Comparison of ENCODE assay signal across 8 cellular contexts in genomic region chr1:67500413-67500959, GRCh38.
A peak's percentile ranks its signal among the peaks of the same experiment; 100 is the strongest.
DNase-seq lines count a peak whose midpoint lies in the region; ATAC-seq and TF ChIP-seq lines count a peak whose summit lies in the region.

No MANE protein-coding gene starts in this region.

- no peaks in the 10 kb centered on the region for H3K36me3 Mint-ChIP-seq in CD8-positive, alpha-beta T cell

- ATAC-seq in CD8-positive, alpha-beta T cell: peak; percentile 100
- ATAC-seq in GM19452 (IDR thresholded peaks at IDR 0.05; ENCODE audit: unreplicated experiment): peak; percentile 99
- ATAC-seq in HG03520 (IDR thresholded peaks at IDR 0.05; ENCODE audit: unreplicated experiment): peak; percentile 99

- peak; percentile 100 for TF ChIP-seq RAD21 in liver (IDR thresholded peaks at IDR 0.05)

- CTCF ChIA-PET in CD8-positive, alpha-beta T cell (lab: Charles Lee): interaction anchor here (0.6 to 5.1 kb wide), 31 partner anchors 9 to 737 kb away, joined by 3 to 89 read pairs (median 5); no protein-coding TSS in a partner anchor

- H3K27me3 ChIP-seq in CD8-positive, alpha-beta T cell (ENCODE audit: insufficient read depth, low read length): peaks cover 7% of the 10 kb centered on the region
- H3K27me3 ChIP-seq in colonic mucosa (no peaks in the 10 kb centered on the region), liver (ENCODE audit: control insufficient read depth in 4 of 4, insufficient read depth in 4 of 4, low read length in 3 of 4) (no peaks in the 10 kb centered on the region)

- H3K4me3 ChIP-seq in CD8-positive, alpha-beta T cell (ENCODE audit: low read depth, low read length): no peak overlapping the region
- H3K4me3 ChIP-seq in colonic mucosa (no peak overlapping the region), liver (ENCODE audit: low read depth in 1 of 3, low read length in 3 of 3) (no peak overlapping the region)

- H3K4me1 Mint-ChIP-seq in CD8-positive, alpha-beta T cell (ENCODE audit: low read depth): peaks cover 4% of the 10 kb centered on the region

- H3K27ac Mint-ChIP-seq in CD8-positive, alpha-beta T cell: no peak overlapping the region

- no peak overlapping the region for H3K27ac ChIP-seq in CD8-positive, alpha-beta T cell (ENCODE audit: low read depth, low read length)
- H3K27ac ChIP-seq in colonic mucosa (no peak overlapping the region), liver (ENCODE audit: low read depth in 1 of 2, low read length in 2 of 2) (peak overlapping the region in 1 of 2 donors; percentile 24)

- H3K4me1 ChIP-seq in CD8-positive, alpha-beta T cell (ENCODE audit: insufficient read depth, low read length): no peaks in the 10 kb centered on the region
- H3K4me1 ChIP-seq in colonic mucosa: no peaks in the 10 kb centered on the region
- H3K4me1 ChIP-seq in liver (ENCODE audit: control insufficient read depth in 4 of 4, insufficient read depth in 4 of 4, low read length in 3 of 4): peaks cover 0 to 9% (median 5%) of the 10 kb centered on the region in 4 donors

- intact Hi-C loops in CD8-positive, alpha-beta T cell (cut with DNase I, micrococcal nuclease): loop anchor here (1.0 to 10.0 kb wide), 10 partner anchors 68 to 736 kb away; partner anchors contain the start of gene SERBP1 (in 1 of the 2)
- intact Hi-C loops in colonic mucosa (cut with DNase I): loop anchor here (2.0 to 5.0 kb wide), 3 partner anchors 154 to 283 kb away; no protein-coding TSS in a partner anchor

- under 1% methylated on average over 18 of the region's 18 CpGs for WGBS in liver

- no peak overlapping the region for H3K4me3 Mint-ChIP-seq in CD8-positive, alpha-beta T cell

- POLR2A ChIA-PET in CD8-positive, alpha-beta T cell (lab: Charles Lee): interaction anchor here (1.0 to 1.1 kb wide), 3 partner anchors 153 to 351 kb away, joined by 3 to 6 read pairs (median 4); no protein-coding TSS in a partner anchor

- no peaks in the 10 kb centered on the region for H3K9me3 Mint-ChIP-seq in CD8-positive, alpha-beta T cell

- no peaks in the 10 kb centered on the region for H3K9me3 ChIP-seq in CD8-positive, alpha-beta T cell (ENCODE audit: low read length)
- H3K9me3 ChIP-seq in colonic mucosa: no peaks in the 10 kb centered on the region
- H3K9me3 ChIP-seq in liver (ENCODE audit: control insufficient read depth in 4 of 4, low read length in 3 of 4): no peaks in the 10 kb centered on the region

- H3K36me3 ChIP-seq in CD8-positive, alpha-beta T cell (ENCODE audit: insufficient read depth, low read length): no peaks in the 10 kb centered on the region
- H3K36me3 ChIP-seq in colonic mucosa: no peaks in the 10 kb centered on the region
- no peaks in the 10 kb centered on the region for H3K36me3 ChIP-seq in liver (ENCODE audit: control insufficient read depth in 4 of 4, insufficient read depth in 3 of 4, low read depth in 1 of 4, low read length in 3 of 4)

- no peak overlapping the region for H3K9ac ChIP-seq in colonic mucosa (ENCODE audit: low read depth in 2 of 2, low read length in 2 of 2)
- H3K9ac ChIP-seq in liver (ENCODE audit: low read depth in 1 of 2, low read length in 2 of 2): peak overlapping the region; percentile 8 to 22

- DNase-seq in CD8-positive, alpha-beta T cell: peak; percentile 73 to 91 (median 80)
- DNase-seq in NCI-H524 (lab: John Stamatoyannopoulos, UW) (peak; percentile 82 to 90), colonic mucosa (peak; percentile 89)
- DNase-seq in activated CD4-positive, alpha-beta T cell treated with anti-CD3 and anti-CD28 coated beads for 48 hours: peak; percentile 94
- peak; percentile 56 to 75 (median 68) for DNase-seq in stimulated activated CD4-positive, alpha-beta T cell treated with anti-CD3 and anti-CD28 coated beads, TNF-alpha, amount 100 ng/mL, for 1 hour (ENCODE audit: low read depth in 3 of 3, low spot score in 1 of 3)

- peaks cover 13% of the 10 kb centered on the region for H3K27me3 Mint-ChIP-seq in CD8-positive, alpha-beta T cell (ENCODE audit: low read depth)

- TF ChIP-seq CTCF in CD8-positive, alpha-beta T cell (IDR thresholded peaks at IDR 0.05): peak; percentile 95
- TF ChIP-seq CTCF in colonic mucosa (IDR thresholded peaks at IDR 0.05) (peak; percentile 96), liver (IDR thresholded peaks at IDR 0.05; ENCODE audit: low read depth, low read length, missing input control) (peak; percentile 99)

TF ChIP-seq in liver, 16 proteins besides CTCF, POLR2A, EP300 and RAD21:
- TF ChIP-seq HNF4A (conservative IDR thresholded peaks at IDR 0.05) (peak; percentile 48 to 59), YY1 (IDR thresholded peaks at IDR 0.05) (peak; percentile 68), SP1 (IDR thresholded peaks at IDR 0.05) (peak; percentile 42), ATF3 (IDR thresholded peaks at IDR 0.05) (no peak), JUND (IDR thresholded peaks at IDR 0.05) (peak in 1 of 2 donors; percentile 24), FOXA2 (IDR thresholded peaks at IDR 0.05) (peak; percentile 35), RXRA (IDR thresholded peaks at IDR 0.05) (peak; percentile 90 to 97), FOXA1 (IDR thresholded peaks at IDR 0.05) (peak; percentile 12), TAF1 (conservative IDR thresholded peaks at IDR 0.05) (no peak)
TF ChIP-seq in liver: peak in this region for 7.

Comparison
In these comparisons a context has a peak if more than half of its experiments do, and no peak if none do; other contexts are left out.
1. H3K9ac ChIP-seq: peak in liver (2 of 2); none in colonic mucosa (0 of 2).
2. Peak in every context shown above with its lines, with median percentiles within 50 percentile points of each other: ATAC-seq, DNase-seq and CTCF ChIP-seq.